7 cellular contexts compared by ENCODE assay signal in the genomic region with DNA sequence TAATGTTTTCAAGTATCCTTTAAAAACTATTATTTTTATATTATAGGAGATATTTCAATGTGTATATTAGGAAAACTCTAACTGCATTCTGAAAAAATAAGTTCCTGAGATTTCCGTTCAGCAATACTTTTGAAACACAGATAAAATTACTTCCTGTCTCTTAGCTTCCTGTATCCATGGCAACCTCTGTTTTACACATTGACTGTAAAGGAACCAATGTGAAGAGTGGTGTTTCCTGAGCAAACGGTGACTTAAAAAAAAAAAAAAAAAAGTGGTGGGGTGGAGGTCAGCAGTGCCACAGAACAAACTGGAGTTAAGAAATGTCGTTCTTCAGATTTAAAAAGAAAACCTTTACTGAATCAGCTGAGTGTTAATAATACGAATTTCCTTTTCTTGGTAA. TPM values are rescaled to one million over a fixed set of nuclear protein-coding genes. Genes with fewer than 3 reads are reported as not detected.
DNase-seq lines count a peak whose midpoint lies in the region; ATAC-seq and TF ChIP-seq lines count a peak whose summit lies in the region.

Gene LRRC70 (plus strand): TSS at position 280 of the 400 bp plus-strand sequence. CDS start 620 bp downstream, outside the sequence.

- no peak within 1 kb of the TSS for H2AK5ac ChIP-seq in trophoblast cell (ENCODE audit: low read length)

- H3K9ac ChIP-seq in trophoblast cell (ENCODE audit: low read length), result no peak within 1 kb of the TSS

- no peaks in the 10 kb centered on the region for H3K27me3 Mint-ChIP-seq in glutamatergic neuron (ENCODE audit: unreplicated experiment)

- H4K8ac ChIP-seq in trophoblast cell (ENCODE audit: low read depth, low read length), result no peak within 1 kb of the TSS

- no peak within 1 kb of the TSS for H3K4me3 Mint-ChIP-seq in glutamatergic neuron (ENCODE audit: unreplicated experiment)

- no peaks in the 10 kb centered on the region for H3K4me1 ChIP-seq in trophoblast cell (ENCODE audit: control insufficient read depth in 1 of 2, insufficient read depth in 2 of 2, low read length in 2 of 2)

- ATAC-seq in GM18517 (IDR thresholded peaks at IDR 0.05; ENCODE audit: unreplicated experiment) (peak; percentile 80), GM21786 (IDR thresholded peaks at IDR 0.05; ENCODE audit: unreplicated experiment) (peak; percentile 78)

- TF ChIP-seq CTCF in glutamatergic neuron (IDR thresholded peaks at IDR 0.05; ENCODE audit: partially characterized antibody, unreplicated experiment), result no peak

- H2AFZ ChIP-seq in trophoblast cell (ENCODE audit: insufficient read depth, low read length, poor library complexity), result no peak within 1 kb of the TSS

- no peak within 1 kb of the TSS for H3K4ac ChIP-seq in trophoblast cell (ENCODE audit: low read depth, low read length)

- H3K18ac ChIP-seq in trophoblast cell (ENCODE audit: low read length), result no peak within 1 kb of the TSS

- no peak within 1 kb of the TSS for H3K27ac ChIP-seq in trophoblast cell (ENCODE audit: low read depth, low read length)

- H4K91ac ChIP-seq in trophoblast cell (ENCODE audit: low read depth, low read length), result no peak within 1 kb of the TSS

- DNase-seq in M059J (ENCODE audit: low read depth) (peak; percentile 29), dermis microvascular lymphatic vessel endothelial cell (ENCODE audit: low read depth in 2 of 2) (peak; percentile 98 to 99), trophoblast cell (peak; percentile 12 to 91), glutamatergic neuron (no peak), NK-92 (lab: John Stamatoyannopoulos, UW; ENCODE audit: unreplicated experiment) (no peak)

- H3K36me3 ChIP-seq in trophoblast cell (ENCODE audit: control insufficient read depth in 1 of 2, insufficient read depth in 2 of 2, low read length in 2 of 2), result no peaks in the 10 kb centered on the region

- H3K79me2 ChIP-seq in trophoblast cell (ENCODE audit: control insufficient read depth, insufficient read depth, low read length, poor library complexity), result no peaks in the 10 kb centered on the region

- H3K9me3 Mint-ChIP-seq in glutamatergic neuron (ENCODE audit: unreplicated experiment), result no peaks in the 10 kb centered on the region

- H3K14ac ChIP-seq in trophoblast cell (ENCODE audit: low read length), result no peak within 1 kb of the TSS

- H3K27ac Mint-ChIP-seq in glutamatergic neuron (ENCODE audit: unreplicated experiment), result no peak within 1 kb of the TSS

- H3K4me1 Mint-ChIP-seq in glutamatergic neuron (ENCODE audit: low read depth, unreplicated experiment), result no peaks in the 10 kb centered on the region

- H3K79me1 ChIP-seq in trophoblast cell (ENCODE audit: low read length), result no peaks in the 10 kb centered on the region

- H2BK120ac ChIP-seq in trophoblast cell (ENCODE audit: insufficient read depth, low read length, poor library complexity), result no peak within 1 kb of the TSS

- H2BK5ac ChIP-seq in trophoblast cell (ENCODE audit: low read depth, low read length, poor library complexity), result no peak within 1 kb of the TSS

- no peak within 1 kb of the TSS for H4K12ac ChIP-seq in trophoblast cell (ENCODE audit: low read depth, low read length)

- H3K9me3 ChIP-seq in trophoblast cell (ENCODE audit: insufficient read depth, low read depth, low read length), result no peaks in the 10 kb centered on the region

- no CpG with 5 or more reads among the region's 4 CpGs for WGBS in trophoblast cell (ENCODE audit: extremely low coverage, insufficient coverage, insufficient read length)

- no peak within 1 kb of the TSS for H2BK12ac ChIP-seq in trophoblast cell (ENCODE audit: low read length)

- no peak within 1 kb of the TSS for H3K23ac ChIP-seq in trophoblast cell (ENCODE audit: low read length)

- no peaks in the 10 kb centered on the region for H3K36me3 Mint-ChIP-seq in glutamatergic neuron (ENCODE audit: unreplicated experiment)

- no peak within 1 kb of the TSS for H3K4me2 ChIP-seq in trophoblast cell (ENCODE audit: low read length)

- no peaks in the 10 kb centered on the region for H3K27me3 ChIP-seq in trophoblast cell (ENCODE audit: insufficient read depth, low read length)

- no peak within 1 kb of the TSS for H3K4me3 ChIP-seq in trophoblast cell (ENCODE audit: low read depth, low read length)

RNA-seq across cellular contexts. Expression of gene LRRC70, which starts in this region (rescaled TPM):
- total RNA-seq in M059J (2014; rRNA removed; shearing (Covaris generic)), result 0.37 TPM in 1 of 2 replicates, not detected in the other
- total RNA-seq in dermis microvascular lymphatic vessel endothelial cell (43.4 and 63.7 TPM in 2 replicates), glutamatergic neuron (ENCODE audit: unreplicated experiment) (0.91 TPM)
- 0.03 and 0.08 TPM in 2 replicates for polyA plus RNA-seq in trophoblast cell (2013)

Comparison
In these comparisons a context has a peak if more than half of its experiments do, and no peak if none do; other contexts are left out.
1. RNA of gene LRRC70 (total RNA-seq): 43.4 to 63.7 TPM in dermis microvascular lymphatic vessel endothelial cell; 0.91 TPM in glutamatergic neuron (single experiment) and 0.37 TPM in M059J; every median in the first group is over 10 times any median in the second.
2. Peak in DNase-seq in M059J; RNA of the gene not detected or under 1 TPM.
3. DNase-seq: peak in dermis microvascular lymphatic vessel endothelial cell (2 of 2) and trophoblast cell (2 of 2); none in glutamatergic neuron (single experiment) and NK-92 (single experiment).